Comparison of ENCODE assay signal across 24 cellular contexts in genomic region chr9:126715382-126715781, GRCh38.
DNase-seq lines count a peak whose midpoint lies in the region; ATAC-seq, FAIRE-seq and TF ChIP-seq lines count a peak whose summit lies in the region.
"Had no signal": no experiment of that assay in that cellular context is flagged by ENCODE, and none has a peak within 500 bp of the region (broad histone marks: within the 10 kb centered on the region; RNA-seq: fewer than 3 reads in every experiment).

No MANE protein-coding gene starts in this region.

- H3K9me3 ChIP-seq in HepG2 (ENCODE audit: low read length) (no peaks in the 10 kb centered on the region), right lobe of liver (no peaks in the 10 kb centered on the region), left lung (no peaks in the 10 kb centered on the region)
- H3K9me3 ChIP-seq: A549; BLaER1 treated with 17β-estradiol and CSF1 and Interleukin-3, amounts not matched to agents 10 nM and 100 nM; Caco-2 had no signal

- H3K36me3 ChIP-seq in HepG2 (replicated peaks in 1 of 2; ENCODE audit: control insufficient read depth in 1 of 2, insufficient read depth in 2 of 2, low read length in 2 of 2) (no peaks in the 10 kb centered on the region), right lobe of liver (no peaks in the 10 kb centered on the region), left lung (no peaks in the 10 kb centered on the region)
- H3K36me3 ChIP-seq: BLaER1 treated with 17β-estradiol and CSF1 and Interleukin-3, amounts not matched to agents 10 nM and 100 nM had no signal

- H3K4me1 Mint-ChIP-seq in T-helper 1 cell treated with Interleukin-12 subunit alpha and Interleukin-12 subunit beta and Interleukin-4 antibody, amounts not matched to agents 30 μg/mL and 1 μg/mL, for 36 hours (ENCODE audit: low read depth), result peaks cover 13% of the 10 kb centered on the region
- peaks cover 9% of the 10 kb centered on the region for H3K4me1 Mint-ChIP-seq in activated T-helper 17 cell treated with anti-CD3 and anti-CD28 coated beads, Interleukin-2, amount 50 U/mL, for 72 hours
- H3K4me1 Mint-ChIP-seq in central memory CD8-positive, alpha-beta T cell, result peaks cover 26% of the 10 kb centered on the region

- no peaks in the 10 kb centered on the region for H3K9me3 Mint-ChIP-seq in T-helper 1 cell treated with Interleukin-12 subunit alpha and Interleukin-12 subunit beta and Interleukin-4 antibody, amounts not matched to agents 30 μg/mL and 1 μg/mL, for 36 hours
- no peaks in the 10 kb centered on the region for H3K9me3 Mint-ChIP-seq in activated T-helper 17 cell treated with anti-CD3 and anti-CD28 coated beads, Interleukin-2, amount 50 U/mL, for 72 hours
- H3K9me3 Mint-ChIP-seq in central memory CD8-positive, alpha-beta T cell, result no peaks in the 10 kb centered on the region
- H3K9me3 Mint-ChIP-seq: CD4-positive, alpha-beta T cell; CD8-positive, alpha-beta T cell had no signal

- H4K20me1 ChIP-seq in HepG2 (ENCODE audit: insufficient read depth, low read length), result no peaks in the 10 kb centered on the region
- H4K20me1 ChIP-seq: BLaER1 treated with 17β-estradiol and CSF1 and Interleukin-3, amounts not matched to agents 10 nM and 100 nM had no signal

- H3K4me3 ChIP-seq in HepG2 (replicated peaks in 1 of 3; ENCODE audit: insufficient read depth in 1 of 3, low read depth in 2 of 3, low read length in 3 of 3) (no peak overlapping the region), right lobe of liver (no peak overlapping the region), left lung (no peak overlapping the region)
- H3K4me3 ChIP-seq: A549; BLaER1 treated with 17β-estradiol and CSF1 and Interleukin-3, amounts not matched to agents 10 nM and 100 nM had no signal

- peak overlapping the region; percentile 18 for H3K27ac Mint-ChIP-seq in T-helper 1 cell treated with Interleukin-12 subunit alpha and Interleukin-12 subunit beta and Interleukin-4 antibody, amounts not matched to agents 30 μg/mL and 1 μg/mL, for 36 hours
- H3K27ac Mint-ChIP-seq in activated T-helper 17 cell treated with anti-CD3 and anti-CD28 coated beads, Interleukin-2, amount 50 U/mL, for 72 hours, result peak overlapping the region; percentile 48
- peak overlapping the region; percentile 68 for H3K27ac Mint-ChIP-seq in central memory CD8-positive, alpha-beta T cell (ENCODE audit: low read depth)
- H3K27ac Mint-ChIP-seq: B cell; CD4-positive, alpha-beta T cell; CD8-positive, alpha-beta T cell had no signal

- in situ Hi-C loops in HepG2 (cut with HindIII; ENCODE audit: extremely low pct_ligation_motif_present, low pct_unique_long_range_greater_than_20kb), result no loop called here

- no peaks in the 10 kb centered on the region for H3K79me2 ChIP-seq in HepG2 (ENCODE audit: insufficient read depth, low read length)

- DNase-seq in T-helper 1 cell (no peak), HepG2 (ENCODE audit: low spot score) (no peak), right lobe of liver (no peak), left lung (no peak), NCI-H526 treated with DMSO at 0.1 percent for 48 hours (lab: John Stamatoyannopoulos, UW) (no peak)
- DNase-seq in central memory CD8-positive, alpha-beta T cell (ENCODE audit: low spot score in 2 of 2), result no peak
- DNase-seq: AML-193; Caco-2; Calu3; CD4-positive, alpha-beta T cell; DMS79 treated with DMSO at 0.1 percent for 48 hours; GF-D8 had no signal

- CTCF ChIA-PET in HepG2 (lab: Yijun Ruan, JAX; ENCODE audit: low intra/inter-chr PET ratio, low total read pairs), result no interaction called here

- FAIRE-seq in HepG2 (lab: Jason Lieb, UNC), result no peak
- FAIRE-seq: A549, D721Med, G401.6, GM12891, GM19239 had no signal

- H3K4me2 ChIP-seq in HepG2 (ENCODE audit: low read depth, low read length), result no peak overlapping the region
- H3K4me2 ChIP-seq: A549; BLaER1 treated with 17β-estradiol and CSF1 and Interleukin-3, amounts not matched to agents 10 nM and 100 nM had no signal

- TF ChIP-seq EP300 in HepG2 (IDR thresholded peaks at IDR 0.05; ENCODE audit: low read depth in 2 of 2, low read length in 2 of 2), result no peak
- TF ChIP-seq EP300 in HepG2 (CRISPR knock-in tag; IDR thresholded peaks at IDR 0.05; ENCODE audit: borderline replicate concordance), result no peak

- no peak for TF ChIP-seq RAD21 in HepG2 (CRISPR knock-in tag; IDR thresholded peaks at IDR 0.05)

- ATAC-seq in HepG2 (no peak), right lobe of liver (no peak), left lung (no peak)
- ATAC-seq in activated T-helper 17 cell treated with anti-CD3 and anti-CD28 coated beads, Interleukin-2, amount 50 U/mL, for 72 hours (replicated peaks), result no peak
- ATAC-seq in central memory CD8-positive, alpha-beta T cell (replicated peaks; ENCODE audit: extremely low read depth, poor library complexity, severe bottlenecking), result no peak
- ATAC-seq: A549; CD8-positive, alpha-beta T cell had no signal

- no peak for TF ChIP-seq CTCF in HepG2 (CRISPR knock-in tag; IDR thresholded peaks at IDR 0.05)
- TF ChIP-seq CTCF in right lobe of liver (IDR thresholded peaks at IDR 0.05), result no peak
- no peak for TF ChIP-seq CTCF in left lung (IDR thresholded peaks at IDR 0.05)

- H2AFZ ChIP-seq in HepG2 (ENCODE audit: low read length), result no peak overlapping the region

- H3K27me3 ChIP-seq in HepG2 (ENCODE audit: control insufficient read depth in 1 of 2, insufficient read depth in 2 of 2, low read length in 2 of 2) (peaks cover 0 to 6% of the 10 kb centered on the region in 2 experiments; a peak in 3 of 5 replicates), right lobe of liver (no peaks in the 10 kb centered on the region), left lung (peaks cover 0 to 39% of the 10 kb centered on the region in 2 donors)
- H3K27me3 ChIP-seq: BLaER1 treated with 17β-estradiol and CSF1 and Interleukin-3, amounts not matched to agents 10 nM and 100 nM had no signal

- H3K4me1 ChIP-seq in HepG2 (ENCODE audit: insufficient read depth, low read length) (no peaks in the 10 kb centered on the region), right lobe of liver (no peaks in the 10 kb centered on the region), left lung (peaks cover 0 to 12% of the 10 kb centered on the region in 2 donors)
- H3K4me1 ChIP-seq: A549, Caco-2 had no signal

- H3K36me3 Mint-ChIP-seq in T-helper 1 cell treated with Interleukin-12 subunit alpha and Interleukin-12 subunit beta and Interleukin-4 antibody, amounts not matched to agents 30 μg/mL and 1 μg/mL, for 36 hours (ENCODE audit: low read depth), result no peaks in the 10 kb centered on the region
- H3K36me3 Mint-ChIP-seq in activated T-helper 17 cell treated with anti-CD3 and anti-CD28 coated beads, Interleukin-2, amount 50 U/mL, for 72 hours (ENCODE audit: low read depth), result no peaks in the 10 kb centered on the region
- H3K36me3 Mint-ChIP-seq in central memory CD8-positive, alpha-beta T cell (ENCODE audit: insufficient read depth), result peaks cover 10% of the 10 kb centered on the region
- H3K36me3 Mint-ChIP-seq: CD8-positive, alpha-beta T cell had no signal

- no TSS peak for BruUV-seq in HepG2 (replicated peaks; lab: Mats Ljungman, UMichigan)

- TF ChIP-seq POLR2A in HepG2 (IDR thresholded peaks at IDR 0.05; ENCODE audit: insufficient read depth in 1 of 2, low read depth in 2 of 2, low read length in 2 of 2) (no peak), right lobe of liver (IDR thresholded peaks at IDR 0.05) (no peak)

- H3K27me3 Mint-ChIP-seq in T-helper 1 cell treated with Interleukin-12 subunit alpha and Interleukin-12 subunit beta and Interleukin-4 antibody, amounts not matched to agents 30 μg/mL and 1 μg/mL, for 36 hours (ENCODE audit: low read depth), result peaks cover 27% of the 10 kb centered on the region
- H3K27me3 Mint-ChIP-seq in activated T-helper 17 cell treated with anti-CD3 and anti-CD28 coated beads, Interleukin-2, amount 50 U/mL, for 72 hours, result no peaks in the 10 kb centered on the region
- H3K27me3 Mint-ChIP-seq in central memory CD8-positive, alpha-beta T cell, result peaks cover 16% of the 10 kb centered on the region
- H3K27me3 Mint-ChIP-seq: CD4-positive, alpha-beta T cell had no signal

- H3K9ac ChIP-seq in HepG2 (ENCODE audit: insufficient read depth, low read depth, low read length), result no peak overlapping the region
- H3K9ac ChIP-seq: BLaER1 treated with 17β-estradiol and CSF1 and Interleukin-3, amounts not matched to agents 10 nM and 100 nM had no signal

- intact Hi-C loops in HepG2 (cut with micrococcal nuclease; ENCODE audit: unreplicated experiment), result no loop called here
- intact Hi-C loops in right lobe of liver (cut with DNase I), result no loop called here
- intact Hi-C loops in left lung (cut with DNase I), result no loop called here

- H3K27ac ChIP-seq in HepG2 (ENCODE audit: extremely low read length, insufficient read depth, low read length) (no peak overlapping the region), right lobe of liver (no peak overlapping the region), left lung (no peak overlapping the region)
- H3K27ac ChIP-seq: 22Rv1; A549; BLaER1 treated with 17β-estradiol and CSF1 and Interleukin-3, amounts not matched to agents 10 nM and 100 nM; C4-2B had no signal

- H3K4me3 Mint-ChIP-seq in T-helper 1 cell treated with Interleukin-12 subunit alpha and Interleukin-12 subunit beta and Interleukin-4 antibody, amounts not matched to agents 30 μg/mL and 1 μg/mL, for 36 hours, result no peak overlapping the region
- H3K4me3 Mint-ChIP-seq in activated T-helper 17 cell treated with anti-CD3 and anti-CD28 coated beads, Interleukin-2, amount 50 U/mL, for 72 hours, result no peak overlapping the region
- H3K4me3 Mint-ChIP-seq in central memory CD8-positive, alpha-beta T cell, result no peak overlapping the region
- H3K4me3 Mint-ChIP-seq: B cell; CD4-positive, alpha-beta T cell; CD8-positive, alpha-beta T cell had no signal

- POLR2A ChIA-PET in HepG2 (lab: Yijun Ruan, JAX), result no interaction called here

TF ChIP-seq in HepG2, 621 proteins besides CTCF, POLR2A, EP300 and RAD21:
- TF ChIP-seq ZNF207 (IDR thresholded peaks at IDR 0.05; ENCODE audit: borderline replicate concordance) (no peak), HNRNPK (IDR thresholded peaks at IDR 0.05; ENCODE audit: low read depth, low read length, poor library complexity, severe bottlenecking) (peak; percentile 72)
TF ChIP-seq in HepG2: peak in this region for 1.

Comparison
In these comparisons a context has a peak if more than half of its experiments do, and no peak if none do; other contexts are left out.
1. H3K27ac Mint-ChIP-seq: peak in every context shown above with its lines; median percentile 68 in central memory CD8-positive, alpha-beta T cell; 48 in activated T-helper 17 cell treated with anti-CD3 and anti-CD28 coated beads, Interleukin-2, amount 50 U/mL, for 72 hours; 18 in T-helper 1 cell treated with Interleukin-12 subunit alpha and Interleukin-12 subunit beta and Interleukin-4 antibody, amounts not matched to agents 30 μg/mL and 1 μg/mL, for 36 hours.